ENCODE assay signal across 7 cellular contexts in genomic region chr4:88592600-88593448, GRCh38. TPM values are rescaled to one million over a fixed set of nuclear protein-coding genes. Genes with fewer than 3 reads are reported as not detected.
DNase-seq lines count a peak whose midpoint lies in the region; ATAC-seq and TF ChIP-seq lines count a peak whose summit lies in the region.

No MANE protein-coding gene starts in this region.

- no peaks in the 10 kb centered on the region for H3K36me3 ChIP-seq in smooth muscle cell (ENCODE audit: low read depth)

- peak overlapping the region; percentile 83 for H3K4me3 ChIP-seq in smooth muscle cell

- peaks cover 21% of the 10 kb centered on the region for H3K36me3 Mint-ChIP-seq in HFFc6 (ENCODE audit: low read depth)

- peaks cover 2% of the 10 kb centered on the region; the same call in 1 of the 2 replicates for H3K27me3 Mint-ChIP-seq in HFFc6 (ENCODE audit: insufficient read depth)

- H3K4me3 Mint-ChIP-seq in HFFc6 = peak overlapping the region; percentile 93

- H3K79me2 ChIP-seq in smooth muscle cell (ENCODE audit: low read depth) = peaks cover 10% of the 10 kb centered on the region

- ATAC-seq in GM18499 (IDR thresholded peaks at IDR 0.05; ENCODE audit: insufficient read depth, unreplicated experiment) = peak; percentile 28

- peak overlapping the region; percentile 97 for H2AFZ ChIP-seq in smooth muscle cell (ENCODE audit: low read depth)

- H3K4me1 ChIP-seq in smooth muscle cell (ENCODE audit: low read depth) = peaks cover 10% of the 10 kb centered on the region

- H3K9ac ChIP-seq in smooth muscle cell (ENCODE audit: low read depth) = peak overlapping the region; percentile 59

- peak; percentile 41 for DNase-seq in HFFc6
- DNase-seq in NAMALWA (ENCODE audit: low spot score) = peak; percentile 84
- peak; percentile 76 to 77 for DNase-seq in T47D (ENCODE audit: low read depth in 1 of 2, low spot score in 1 of 2)
- DNase-seq in iPS-NIHi7 (ENCODE audit: extremely low spot score) = peak; percentile 84
- peak; percentile 47 for DNase-seq in smooth muscle cell (lab: John Stamatoyannopoulos, UW; ENCODE audit: unreplicated experiment)

- H3K27ac ChIP-seq in VCaP (peak overlapping the region; percentile 93), smooth muscle cell (ENCODE audit: low read depth) (peak overlapping the region; percentile 61)

- H3K4me1 Mint-ChIP-seq in HFFc6 (ENCODE audit: low read depth) = peaks cover 37% of the 10 kb centered on the region

- H4K20me1 ChIP-seq in smooth muscle cell (ENCODE audit: low read depth) = no peaks in the 10 kb centered on the region

- H3K9me3 ChIP-seq in smooth muscle cell (replicated peaks; ENCODE audit: low read depth) = no peaks in the 10 kb centered on the region

- peaks cover 5% of the 10 kb centered on the region for H3F3A ChIP-seq in smooth muscle cell (ENCODE audit: low read depth)

- no peaks in the 10 kb centered on the region for H3K9me3 Mint-ChIP-seq in HFFc6

- TF ChIP-seq CTCF in HFFc6 (IDR thresholded peaks at IDR 0.05) (no peak), VCaP (conservative IDR thresholded peaks at IDR 0.05) (no peak), smooth muscle cell (IDR thresholded peaks at IDR 0.05; ENCODE audit: borderline replicate concordance, insufficient read depth, poor library complexity, severe bottlenecking) (no peak)

- H3K27ac Mint-ChIP-seq in HFFc6 = peak overlapping the region; percentile 79

- peak overlapping the region; percentile 95 for H3K4me2 ChIP-seq in smooth muscle cell

- in situ Hi-C loops in T47D (cut with HindIII; ENCODE audit: low pct_unique_long_range_greater_than_20kb, low sequenced_read_pairs) = no loop called here

- no peaks in the 10 kb centered on the region for H3K27me3 ChIP-seq in smooth muscle cell (ENCODE audit: low read depth)

- WGBS in smooth muscle cell (ENCODE audit: low lambda C conversion rate) = 1% methylated on average over 86 of the region's 89 CpGs

RNA-seq across cellular contexts. Expression of gene HERC3, which starts 0.5 kb away (rescaled TPM):
- total RNA-seq in HFFc6 (2021; fragmentation: NEBNext Ultra II Directional; extraction: Animal tissue kit (Norgen Biotek cat#: 25700)) = 10 to 100 TPM; 16.5 to 32.2 (median 26.6) TPM
- 20.2 and 22.8 TPM in 2 replicates for total RNA-seq in smooth muscle cell
- polyA plus RNA-seq in smooth muscle cell = 14.5 and 15.4 TPM in 2 replicates

Comparison
In these comparisons a context has a peak if more than half of its experiments do, and no peak if none do; other contexts are left out.
1. Peak in every context shown above with its lines: DNase-seq, ATAC-seq, H3K4me3 ChIP-seq and H3K27ac ChIP-seq.